ENCODE assay signal across 25 cellular contexts in the genomic region with DNA sequence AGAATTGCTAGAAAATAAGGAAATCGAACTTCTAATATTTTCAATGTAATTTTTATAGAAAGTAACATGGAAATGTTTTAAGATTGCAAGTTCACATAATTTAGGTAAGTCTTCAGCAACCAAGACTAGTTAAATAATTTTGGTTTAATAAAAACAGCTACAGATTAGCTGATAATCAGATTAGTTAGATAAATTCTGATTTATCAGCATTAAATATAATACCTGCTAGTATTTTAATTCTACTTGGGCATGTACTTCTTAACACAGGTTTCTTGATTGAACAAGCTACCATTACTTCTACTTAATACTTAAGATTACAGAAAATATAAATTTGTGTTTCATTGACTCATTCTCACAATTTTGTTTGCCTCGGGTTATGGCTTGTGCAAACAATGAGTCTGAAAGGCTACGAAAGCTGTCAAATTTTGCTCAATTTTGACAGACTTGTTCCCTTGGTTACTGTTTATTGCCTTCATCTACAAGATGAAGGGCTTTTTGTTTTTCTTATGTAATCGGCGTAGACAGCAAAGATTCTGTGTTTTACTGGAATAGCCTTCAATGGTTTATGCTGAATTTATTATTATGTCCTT.
"Had no signal": no experiment of that assay in that cellular context is flagged by ENCODE, and none has a peak within 500 bp of the region (broad histone marks: within the 10 kb centered on the region; RNA-seq: fewer than 3 reads in every experiment).

No MANE protein-coding gene starts in this region.

- H3K4me1 Mint-ChIP-seq: activated CD4-positive, alpha-beta memory T cell treated with anti-CD3 and anti-CD28 coated beads, Interleukin-2, amount 10 ng/mL, durations not matched to agents 7 days and 5 days; activated CD8-positive, alpha-beta memory T cell treated with anti-CD3 and anti-CD28 coated beads, Interleukin-2, amount 10 ng/mL, durations not matched to agents 7 days and 5 days; activated naive CD8-positive, alpha-beta T cell treated with anti-CD3 and anti-CD28 coated beads for 36 hours had no signal

- H3K9me3 Mint-ChIP-seq: activated CD4-positive, alpha-beta memory T cell treated with anti-CD3 and anti-CD28 coated beads, Interleukin-2, amount 10 ng/mL, durations not matched to agents 7 days and 5 days; activated naive CD8-positive, alpha-beta T cell treated with anti-CD3 and anti-CD28 coated beads for 36 hours had no signal

- H3K36me3 Mint-ChIP-seq: activated CD8-positive, alpha-beta memory T cell treated with anti-CD3 and anti-CD28 coated beads, Interleukin-2, amount 10 ng/mL, durations not matched to agents 7 days and 5 days; activated naive CD8-positive, alpha-beta T cell treated with anti-CD3 and anti-CD28 coated beads for 36 hours had no signal

- H3K27ac Mint-ChIP-seq: activated CD4-positive, alpha-beta memory T cell treated with anti-CD3 and anti-CD28 coated beads, Interleukin-2, amount 10 ng/mL, durations not matched to agents 7 days and 5 days; activated CD8-positive, alpha-beta memory T cell treated with anti-CD3 and anti-CD28 coated beads, Interleukin-2, amount 10 ng/mL, durations not matched to agents 7 days and 5 days; activated naive CD8-positive, alpha-beta T cell treated with anti-CD3 and anti-CD28 coated beads for 36 hours had no signal

- ATAC-seq: activated CD8-positive, alpha-beta memory T cell treated with anti-CD3 and anti-CD28 coated beads, Interleukin-2, amount 10 ng/mL, durations not matched to agents 7 days and 5 days had no signal

- H3K27ac ChIP-seq: brain microvascular endothelial cell, KMS-11, SK-N-MC, WERI-Rb-1 had no signal

- H3K36me3 ChIP-seq: brain microvascular endothelial cell, WERI-Rb-1 had no signal

- H3K27me3 Mint-ChIP-seq: activated naive CD8-positive, alpha-beta T cell treated with anti-CD3 and anti-CD28 coated beads for 36 hours had no signal

- H3K4me2 ChIP-seq: KMS-11 had no signal

- H3K4me3 ChIP-seq: SK-N-MC had no signal

- DNase-seq: activated CD4-positive, alpha-beta memory T cell treated with anti-CD3 and anti-CD28 coated beads, Interleukin-2, amount 10 ng/mL, durations not matched to agents 7 days and 5 days; activated CD4-positive, alpha-beta T cell treated with anti-CD3 and anti-CD28 coated beads for 1 hour; activated CD4-positive, alpha-beta T cell treated with anti-CD3 and anti-CD28 coated beads for 48 hours; activated CD4-positive, CD25-positive, alpha-beta regulatory T cell; activated CD8-positive, alpha-beta memory T cell treated with anti-CD3 and anti-CD28 coated beads for 24 hours; activated CD8-positive, alpha-beta memory T cell treated with anti-CD3 and anti-CD28 coated beads, Interleukin-2, amount 10 ng/mL, durations not matched to agents 7 days and 5 days; activated CD8-positive, alpha-beta memory T cell treated with anti-CD3 and anti-CD28 coated beads, Interleukin-2, amount 50 U/mL, for 48 hours; activated effector memory CD4-positive, alpha-beta T cell treated with Interleukin-2 at 50 U/mL for 16 hours; activated naive CD4-positive, alpha-beta T cell treated with anti-CD3 and anti-CD28 coated beads, Interleukin-2, amount 50 U/mL, for 16 hours; activated naive CD8-positive, alpha-beta T cell treated with anti-CD3 and anti-CD28 coated beads for 36 hours; activated T-cell treated with anti-CD3 and anti-CD28 coated beads, Interleukin-2, amount 50 U/mL, for 48 hours; amniotic stem cell; aorta; brain microvascular endothelial cell; NCI-H1092 treated with DMSO at 0.1 percent for 48 hours; NCI-H1417 treated with DMSO at 0.1 percent for 48 hours; NCI-H2029; NCI-H345; NCI-H524 treated with DMSO at 0.1 percent for 48 hours; NK-92 treated with Interleukin-12 subunit alpha and Interleukin-12 subunit beta, amount 100 ng/mL, for 24 hours; Right ventricle myocardium superior; T1000; WERI-Rb-1 had no signal

- H3K4me3 Mint-ChIP-seq: activated CD4-positive, alpha-beta memory T cell treated with anti-CD3 and anti-CD28 coated beads, Interleukin-2, amount 10 ng/mL, durations not matched to agents 7 days and 5 days; activated CD8-positive, alpha-beta memory T cell treated with anti-CD3 and anti-CD28 coated beads, Interleukin-2, amount 10 ng/mL, durations not matched to agents 7 days and 5 days; activated naive CD8-positive, alpha-beta T cell treated with anti-CD3 and anti-CD28 coated beads for 36 hours had no signal

- H3K9ac ChIP-seq: KMS-11 had no signal

- H3K27me3 ChIP-seq: brain microvascular endothelial cell had no signal
